In the genomic region with DNA sequence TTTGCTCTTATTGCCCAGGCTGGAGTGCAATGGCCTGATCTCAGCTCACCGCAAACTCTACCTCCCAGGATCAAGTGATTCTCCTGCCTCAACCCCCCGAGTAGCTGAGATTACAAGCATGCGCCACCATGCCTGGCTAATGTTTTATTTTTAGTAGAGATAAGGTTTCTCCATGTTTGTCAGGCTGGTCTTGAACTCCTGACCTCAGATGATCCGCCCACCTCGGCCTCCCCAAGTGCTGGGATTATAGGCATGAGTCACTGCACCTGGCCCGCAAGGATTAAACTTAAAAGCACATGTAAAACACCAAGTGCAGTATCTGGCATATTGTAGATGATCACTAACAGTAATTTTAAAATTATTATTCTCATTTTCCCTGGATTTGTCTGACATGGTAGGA, we compare ENCODE assay signal across 14 cellular contexts.
"Had no signal": no experiment of that assay in that cellular context is flagged by ENCODE, and none has a peak within 500 bp of the region (broad histone marks: within the 10 kb centered on the region; RNA-seq: fewer than 3 reads in every experiment).

No MANE protein-coding gene starts in this region.

- H3K36me3 ChIP-seq: ascending aorta, gastrocnemius medialis, right lobe of liver had no signal

- H3K27ac ChIP-seq: ascending aorta, gastrocnemius medialis, psoas muscle, right lobe of liver, testis had no signal

- H3K27me3 Mint-ChIP-seq: activated CD4-positive, alpha-beta memory T cell treated with anti-CD3 and anti-CD28 coated beads, Interleukin-2, amount 10 ng/mL, durations not matched to agents 7 days and 5 days had no signal

- H3K4me1 ChIP-seq: ascending aorta, gastrocnemius medialis, psoas muscle, right lobe of liver had no signal

- H3K36me3 Mint-ChIP-seq: activated naive CD8-positive, alpha-beta T cell treated with anti-CD3 and anti-CD28 coated beads, Interleukin-2, amount 10 ng/mL, durations not matched to agents 7 days and 5 days had no signal

- H3K4me3 ChIP-seq: ascending aorta, gastrocnemius medialis, psoas muscle, right lobe of liver, testis had no signal

- H3K27ac Mint-ChIP-seq: activated CD4-positive, alpha-beta memory T cell treated with anti-CD3 and anti-CD28 coated beads, Interleukin-2, amount 10 ng/mL, durations not matched to agents 7 days and 5 days; activated naive CD8-positive, alpha-beta T cell treated with anti-CD3 and anti-CD28 coated beads, Interleukin-2, amount 10 ng/mL, durations not matched to agents 7 days and 5 days; activated T-cell treated with anti-CD3 and anti-CD28 coated beads, Interleukin-2, amount 50 U/mL, for 72 hours; T-helper 17 cell had no signal

- H3K4me3 Mint-ChIP-seq: activated CD4-positive, alpha-beta memory T cell treated with anti-CD3 and anti-CD28 coated beads, Interleukin-2, amount 10 ng/mL, durations not matched to agents 7 days and 5 days; activated naive CD8-positive, alpha-beta T cell treated with anti-CD3 and anti-CD28 coated beads, Interleukin-2, amount 10 ng/mL, durations not matched to agents 7 days and 5 days; activated T-cell treated with anti-CD3 and anti-CD28 coated beads, Interleukin-2, amount 50 U/mL, for 72 hours; nephron; T-helper 17 cell had no signal

- H3K4me1 Mint-ChIP-seq: activated CD4-positive, alpha-beta memory T cell treated with anti-CD3 and anti-CD28 coated beads, Interleukin-2, amount 10 ng/mL, durations not matched to agents 7 days and 5 days; activated naive CD8-positive, alpha-beta T cell treated with anti-CD3 and anti-CD28 coated beads, Interleukin-2, amount 10 ng/mL, durations not matched to agents 7 days and 5 days; T-helper 17 cell had no signal

- H3K9me3 ChIP-seq: ascending aorta, gastrocnemius medialis, right lobe of liver, testis had no signal

- H3K9me3 Mint-ChIP-seq: activated CD4-positive, alpha-beta memory T cell treated with anti-CD3 and anti-CD28 coated beads, Interleukin-2, amount 10 ng/mL, durations not matched to agents 7 days and 5 days; activated naive CD8-positive, alpha-beta T cell treated with anti-CD3 and anti-CD28 coated beads, Interleukin-2, amount 10 ng/mL, durations not matched to agents 7 days and 5 days had no signal

- ATAC-seq: activated T-cell treated with anti-CD3 and anti-CD28 coated beads, Interleukin-2, amount 50 U/mL, for 72 hours; gastrocnemius medialis; T-helper 17 cell had no signal

- DNase-seq: activated CD4-positive, alpha-beta memory T cell treated with anti-CD3 and anti-CD28 coated beads, Interleukin-2, amount 10 ng/mL, durations not matched to agents 7 days and 5 days; activated naive CD8-positive, alpha-beta T cell treated with anti-CD3 and anti-CD28 coated beads, Interleukin-2, amount 10 ng/mL, durations not matched to agents 7 days and 5 days; activated T-cell treated with anti-CD3 and anti-CD28 coated beads, Interleukin-2, amount 50 U/mL, for 72 hours; gastrocnemius medialis; mammary epithelial cell; occipital lobe; psoas muscle; right lobe of liver; stimulated activated CD4-positive, alpha-beta T cell treated with anti-CD3 and anti-CD28 coated beads, Interleukin-2, amount 100 ng/mL, for 24 hours; stimulated activated naive CD4-positive, alpha-beta T cell treated with Interleukin-2 at 50 U/mL for 16 hours; T-helper 17 cell; testis had no signal
